Comparison of ENCODE assay signal across 11 cellular contexts in genomic region chr3:159922861-159923312, GRCh38.
A peak's percentile ranks its signal among the peaks of the same experiment; 100 is the strongest.
DNase-seq lines count a peak whose midpoint lies in the region; ATAC-seq and TF ChIP-seq lines count a peak whose summit lies in the region.
"Had no signal": no experiment of that assay in that cellular context is flagged by ENCODE, and none has a peak within 500 bp of the region (broad histone marks: within the 10 kb centered on the region; RNA-seq: fewer than 3 reads in every experiment).

No MANE protein-coding gene starts in this region.

- no peaks in the 10 kb centered on the region for H3K79me1 ChIP-seq in mesenchymal stem cell (replicated peaks; ENCODE audit: low read length, poor library complexity, severe bottlenecking)

- no peak overlapping the region for H2AK5ac ChIP-seq in mesenchymal stem cell (ENCODE audit: low read length, severe bottlenecking)

- H3K9me3 ChIP-seq in mesenchymal stem cell (ENCODE audit: control insufficient read depth, low read length): no peaks in the 10 kb centered on the region
- H3K9me3 ChIP-seq in CD8-positive, alpha-beta memory T cell (ENCODE audit: low read length): no peaks in the 10 kb centered on the region
- H3K9me3 ChIP-seq: thoracic aorta had no signal

- H3K27me3 Mint-ChIP-seq in activated T-cell treated with anti-CD3 and anti-CD28 coated beads, Interleukin-2, amount 50 U/mL, for 24 hours: no peaks in the 10 kb centered on the region
- peaks cover 3 to 10% of the 10 kb centered on the region in 2 donors for H3K27me3 Mint-ChIP-seq in CD8-positive, alpha-beta memory T cell

- peak; percentile 92 for ATAC-seq in GM19397 (IDR thresholded peaks at IDR 0.05; ENCODE audit: unreplicated experiment)
- ATAC-seq in HG02981 (IDR thresholded peaks at IDR 0.05; ENCODE audit: unreplicated experiment): peak; percentile 84
- ATAC-seq in left cardiac atrium: no peak

- H3K27ac ChIP-seq in mesenchymal stem cell (ENCODE audit: low read length, poor library complexity, severe bottlenecking): no peak overlapping the region
- H3K27ac ChIP-seq in CD8-positive, alpha-beta memory T cell (ENCODE audit: low read depth, low read length): no peak overlapping the region
- H3K27ac ChIP-seq: thoracic aorta had no signal

- H3K4me1 Mint-ChIP-seq in activated T-cell treated with anti-CD3 and anti-CD28 coated beads, Interleukin-2, amount 50 U/mL, for 24 hours (ENCODE audit: low read depth): no peaks in the 10 kb centered on the region
- H3K4me1 Mint-ChIP-seq in CD8-positive, alpha-beta memory T cell: no peaks in the 10 kb centered on the region

- CTCF ChIA-PET in GM10248 (lab: Yijun Ruan, JAX): interaction anchor here (1.0 to 3.1 kb wide), 13 partner anchors 10 to 98 kb away, joined by 3 to 17 read pairs (median 3); partner anchors contain the start of gene IL12A
- CTCF ChIA-PET in CD8-positive, alpha-beta memory T cell (lab: Charles Lee): no interaction called here

- no peak overlapping the region for H3K27ac Mint-ChIP-seq in activated T-cell treated with anti-CD3 and anti-CD28 coated beads, Interleukin-2, amount 50 U/mL, for 24 hours
- no peak overlapping the region for H3K27ac Mint-ChIP-seq in CD8-positive, alpha-beta memory T cell

- intact Hi-C loops in left cardiac atrium (cut with DNase I): no loop called here

- H2AFZ ChIP-seq in mesenchymal stem cell (ENCODE audit: low read depth, low read length): no peak overlapping the region

- H2BK12ac ChIP-seq in mesenchymal stem cell (ENCODE audit: low read length in 2 of 2): no peak overlapping the region

- no peak overlapping the region for H3K4ac ChIP-seq in mesenchymal stem cell (ENCODE audit: low read depth in 1 of 2, low read length in 2 of 2)

- TF ChIP-seq CTCF in GM10248 (IDR thresholded peaks at IDR 0.05; ENCODE audit: control extremely low read depth, extremely low read depth, low read depth, missing control alignments): no peak

- H3K4me2 ChIP-seq in mesenchymal stem cell (ENCODE audit: low read length, poor library complexity, severe bottlenecking): no peak overlapping the region

- no peak overlapping the region for H2BK15ac ChIP-seq in mesenchymal stem cell (ENCODE audit: low read depth, poor library complexity, severe bottlenecking)

- H3K9ac ChIP-seq in mesenchymal stem cell (ENCODE audit: low read length): no peak overlapping the region

- peak; percentile 60 for DNase-seq in GM10248 (ENCODE audit: extremely low spot score)
- DNase-seq in NOMO-1 treated with dmso at 0.1 percent for 144 hours (lab: John Stamatoyannopoulos, UW; ENCODE audit: unreplicated experiment): peak; percentile 78
- DNase-seq in mesenchymal stem cell: no peak
- no peak for DNase-seq in activated T-cell treated with anti-CD3 and anti-CD28 coated beads, Interleukin-2, amount 50 U/mL, for 24 hours
- DNase-seq in CD8-positive, alpha-beta memory T cell: no peak
- DNase-seq in left cardiac atrium: no peak
- DNase-seq: NCI-H2171; stimulated activated CD4-positive, alpha-beta T cell treated with anti-CD3 and anti-CD28 coated beads, Interleukin-15, amount 100 ng/mL, for 24 hours had no signal

- no peak overlapping the region for H3K14ac ChIP-seq in mesenchymal stem cell (ENCODE audit: low read length in 2 of 2)

- H3K4me3 Mint-ChIP-seq in activated T-cell treated with anti-CD3 and anti-CD28 coated beads, Interleukin-2, amount 50 U/mL, for 24 hours: no peak overlapping the region
- H3K4me3 Mint-ChIP-seq in CD8-positive, alpha-beta memory T cell: no peak overlapping the region

- peaks cover 7% of the 10 kb centered on the region for H3K4me1 ChIP-seq in mesenchymal stem cell (ENCODE audit: control insufficient read depth, insufficient read depth, low read depth, low read length)
- H3K4me1 ChIP-seq in CD8-positive, alpha-beta memory T cell (ENCODE audit: insufficient read depth, low read length): no peaks in the 10 kb centered on the region

- H3K4me3 ChIP-seq in mesenchymal stem cell (ENCODE audit: insufficient read depth in 1 of 2, low read depth in 1 of 2, low read length in 2 of 2): no peak overlapping the region
- no peak overlapping the region for H3K4me3 ChIP-seq in CD8-positive, alpha-beta memory T cell (ENCODE audit: low read length)
- H3K4me3 ChIP-seq: thoracic aorta had no signal

- H3K23ac ChIP-seq in mesenchymal stem cell (ENCODE audit: low read length in 2 of 2): peak overlapping the region in 1 of 2 experiments; percentile 48

- no peak overlapping the region for H2BK5ac ChIP-seq in mesenchymal stem cell (ENCODE audit: low read depth, low read length, poor library complexity, severe bottlenecking)

- no peaks in the 10 kb centered on the region for H3K36me3 Mint-ChIP-seq in activated T-cell treated with anti-CD3 and anti-CD28 coated beads, Interleukin-2, amount 50 U/mL, for 24 hours (ENCODE audit: low read depth)
- H3K36me3 Mint-ChIP-seq in CD8-positive, alpha-beta memory T cell: no peaks in the 10 kb centered on the region

- no peak overlapping the region for H3K18ac ChIP-seq in mesenchymal stem cell (ENCODE audit: low read depth in 1 of 2, low read length in 2 of 2)

- no peaks in the 10 kb centered on the region for H3K36me3 ChIP-seq in mesenchymal stem cell (ENCODE audit: control insufficient read depth in 1 of 2, insufficient read depth in 2 of 2, low read depth in 1 of 2, low read length in 2 of 2)
- no peaks in the 10 kb centered on the region for H3K36me3 ChIP-seq in CD8-positive, alpha-beta memory T cell (ENCODE audit: insufficient read depth, low read length)
- H3K36me3 ChIP-seq: thoracic aorta had no signal

- H3K27me3 ChIP-seq in mesenchymal stem cell (ENCODE audit: control insufficient read depth in 1 of 2, insufficient read depth in 1 of 2, low read length in 2 of 2): no peaks in the 10 kb centered on the region
- no peaks in the 10 kb centered on the region for H3K27me3 ChIP-seq in CD8-positive, alpha-beta memory T cell (ENCODE audit: insufficient read depth, low read length, poor library complexity, severe bottlenecking)

- H3K9me3 Mint-ChIP-seq in activated T-cell treated with anti-CD3 and anti-CD28 coated beads, Interleukin-2, amount 50 U/mL, for 24 hours: no peaks in the 10 kb centered on the region
- no peaks in the 10 kb centered on the region for H3K9me3 Mint-ChIP-seq in CD8-positive, alpha-beta memory T cell

- H4K91ac ChIP-seq in mesenchymal stem cell (ENCODE audit: low read length): no peak overlapping the region

- no peak overlapping the region for H2BK120ac ChIP-seq in mesenchymal stem cell (ENCODE audit: low read depth, low read length)

- 95% methylated on average over 4 of the region's 4 CpGs for WGBS in mesenchymal stem cell

- no peak overlapping the region for H4K8ac ChIP-seq in mesenchymal stem cell (ENCODE audit: low read length)

- POLR2A ChIA-PET in GM10248 (lab: Yijun Ruan, JAX): interaction anchor here (0.6 kb wide), 1 partner anchor 1813 kb away, joined by 5 read pairs; the partner anchor contains the start of gene RSRC1
- POLR2A ChIA-PET in CD8-positive, alpha-beta memory T cell (lab: Charles Lee): interaction anchor here (0.6 kb wide), 1 partner anchor 43 kb away, joined by 3 read pairs; no protein-coding TSS in a partner anchor

Comparison
In these comparisons a context has a peak if more than half of its experiments do, and no peak if none do; other contexts are left out.
1. DNase-seq: peak in GM10248 (single experiment) and NOMO-1 treated with dmso at 0.1 percent for 144 hours (single experiment); none in mesenchymal stem cell (single experiment), activated T-cell treated with anti-CD3 and anti-CD28 coated beads, Interleukin-2, amount 50 U/mL, for 24 hours (single experiment), CD8-positive, alpha-beta memory T cell (0 of 5) and left cardiac atrium (single experiment).
2. ATAC-seq: peak in GM19397 (single experiment) and HG02981 (single experiment); none in left cardiac atrium (0 of 2).